Comparison of ENCODE assay signal across 20 cellular contexts in the genomic region with DNA sequence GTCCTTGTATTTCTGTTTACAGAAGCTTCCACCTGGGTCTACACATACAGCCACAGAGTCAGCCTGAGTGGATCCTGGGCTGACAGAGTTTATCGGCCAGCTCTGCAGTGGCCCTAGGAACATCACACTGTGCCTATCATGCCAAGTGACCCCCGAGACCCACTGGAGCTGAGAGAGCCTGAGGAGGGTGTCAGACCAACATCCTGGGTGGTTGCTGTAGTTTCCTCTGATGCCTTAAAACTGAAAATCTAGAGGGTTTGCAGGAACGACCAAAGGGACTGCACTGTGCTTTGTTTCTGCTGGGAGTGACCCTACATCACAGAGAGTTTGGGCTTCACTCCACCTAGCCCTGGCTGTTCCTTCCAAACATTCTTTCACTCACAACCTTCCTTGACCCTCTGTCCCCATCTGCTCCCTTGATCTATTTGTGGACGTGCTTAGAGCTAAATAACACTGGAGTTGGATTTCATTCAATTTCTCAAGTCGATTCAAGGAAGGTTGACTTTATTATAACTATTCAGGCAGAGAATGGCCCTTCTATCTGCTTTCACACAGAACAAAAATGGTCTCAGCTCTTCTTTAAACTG. TPM values are rescaled to one million over a fixed set of nuclear protein-coding genes. Genes with fewer than 3 reads are reported as not detected.
DNase-seq lines count a peak whose midpoint lies in the region; ATAC-seq and TF ChIP-seq lines count a peak whose summit lies in the region.
"Had no signal": no experiment of that assay in that cellular context is flagged by ENCODE, and none has a peak within 500 bp of the region (broad histone marks: within the 10 kb centered on the region; RNA-seq: fewer than 3 reads in every experiment).

No MANE protein-coding gene starts in this region.

- H3K4me1 Mint-ChIP-seq in natural killer cell treated with Interleukin-12 subunit alpha and Interleukin-12 subunit beta and Interleukin-15 and Interleukin-18, amount 100 ng/mL, for 72 hours (ENCODE audit: low read depth in 2 of 2), result peaks cover 13 to 15% of the 10 kb centered on the region in 2 donors
- H3K4me1 Mint-ChIP-seq in natural killer cell, result peaks cover 0 to 4% of the 10 kb centered on the region in 2 donors
- H3K4me1 Mint-ChIP-seq: CD4-positive, CD25-positive, alpha-beta regulatory T cell; central memory CD8-positive, alpha-beta T cell had no signal

- H3K4me3 ChIP-seq in neutrophil (ENCODE audit: low read depth in 1 of 2, low read length in 1 of 2) (no peak overlapping the region), aorta (ENCODE audit: low read length in 2 of 2) (no peak overlapping the region), colonic mucosa (no peak overlapping the region)
- H3K4me3 ChIP-seq: adrenal gland, suprapubic skin had no signal

- H3K9me3 Mint-ChIP-seq in natural killer cell treated with Interleukin-12 subunit alpha and Interleukin-12 subunit beta and Interleukin-15 and Interleukin-18, amount 100 ng/mL, for 72 hours, result no peaks in the 10 kb centered on the region
- H3K9me3 Mint-ChIP-seq in natural killer cell, result no peaks in the 10 kb centered on the region
- H3K9me3 Mint-ChIP-seq: central memory CD8-positive, alpha-beta T cell; effector memory CD8-positive, alpha-beta T cell; nephron had no signal

- no peak overlapping the region for H3K4me3 Mint-ChIP-seq in natural killer cell treated with Interleukin-12 subunit alpha and Interleukin-12 subunit beta and Interleukin-15 and Interleukin-18, amount 100 ng/mL, for 72 hours
- no peak overlapping the region for H3K4me3 Mint-ChIP-seq in natural killer cell
- H3K4me3 Mint-ChIP-seq: CD4-positive, CD25-positive, alpha-beta regulatory T cell; central memory CD8-positive, alpha-beta T cell; effector memory CD8-positive, alpha-beta T cell; nephron had no signal

- 10 to 11% methylated on average over 5 of the region's 5 CpGs for whole genome bisulfite sequencing in aorta, 2 donors

- no peaks in the 10 kb centered on the region for H3K36me3 ChIP-seq in neutrophil
- H3K36me3 ChIP-seq in aorta (ENCODE audit: control insufficient read depth in 1 of 2, insufficient read depth in 2 of 2, low read length in 1 of 2), result no peaks in the 10 kb centered on the region
- H3K36me3 ChIP-seq in colonic mucosa, result no peaks in the 10 kb centered on the region
- H3K36me3 ChIP-seq: adrenal gland, suprapubic skin had no signal

- DNase-seq in natural killer cell treated with Interleukin-12 subunit alpha and Interleukin-12 subunit beta and Interleukin-15 and Interleukin-18, amount 100 ng/mL, for 72 hours (ENCODE audit: low spot score), result no peak
- no peak for DNase-seq in natural killer cell
- no peak for DNase-seq in Right ventricle myocardium superior
- DNase-seq in aorta, result no peak
- DNase-seq in SHP77 treated with DMSO at 0.1 percent for 48 hours (lab: John Stamatoyannopoulos, UW), result no peak
- DNase-seq in colonic mucosa, result no peak
- DNase-seq: activated CD8-positive, alpha-beta memory T cell treated with anti-CD3 and anti-CD28 coated beads, Interleukin-2, amount 50 U/mL, for 48 hours; activated effector memory CD4-positive, alpha-beta T cell treated with anti-CD3 and anti-CD28 coated beads, Interleukin-2, amount 50 U/mL, for 16 hours; mesenchymal stem cell; NCI-H446 treated with DMSO at 0.1 percent for 48 hours; stimulated activated CD4-positive, alpha-beta T cell treated with anti-CD3 and anti-CD28 coated beads, Interleukin-12 subunit alpha, Interleukin-12 subunit beta, amount 100 ng/mL, for 4 hours; SW 1271 had no signal

- H3K36me3 Mint-ChIP-seq in natural killer cell treated with Interleukin-12 subunit alpha and Interleukin-12 subunit beta and Interleukin-15 and Interleukin-18, amount 100 ng/mL, for 72 hours, result no peaks in the 10 kb centered on the region
- no peaks in the 10 kb centered on the region for H3K36me3 Mint-ChIP-seq in natural killer cell
- H3K36me3 Mint-ChIP-seq: CD4-positive, CD25-positive, alpha-beta regulatory T cell had no signal

- no peak overlapping the region for H3K9ac ChIP-seq in colonic mucosa (ENCODE audit: low read depth in 2 of 2, low read length in 2 of 2)

- H3K9me3 ChIP-seq in neutrophil (no peaks in the 10 kb centered on the region), aorta (ENCODE audit: control insufficient read depth, low read length) (no peaks in the 10 kb centered on the region), colonic mucosa (no peaks in the 10 kb centered on the region)
- H3K9me3 ChIP-seq: adrenal gland, suprapubic skin had no signal

- H3K27ac ChIP-seq in neutrophil (peak overlapping the region; percentile 62), aorta (ENCODE audit: low read depth in 1 of 2, low read length in 2 of 2) (peak overlapping the region in 1 of 2 donors; percentile 36), colonic mucosa (no peak overlapping the region)
- H3K27ac ChIP-seq: suprapubic skin had no signal

- peak overlapping the region; percentile 27 to 33 for H3K27ac Mint-ChIP-seq in natural killer cell treated with Interleukin-12 subunit alpha and Interleukin-12 subunit beta and Interleukin-15 and Interleukin-18, amount 100 ng/mL, for 72 hours
- no peak overlapping the region for H3K27ac Mint-ChIP-seq in natural killer cell
- H3K27ac Mint-ChIP-seq: effector memory CD8-positive, alpha-beta T cell; nephron had no signal

- H3K27me3 ChIP-seq in neutrophil (no peaks in the 10 kb centered on the region), aorta (ENCODE audit: control insufficient read depth in 1 of 2, insufficient read depth in 2 of 2, low read length in 1 of 2) (no peaks in the 10 kb centered on the region), colonic mucosa (no peaks in the 10 kb centered on the region)
- H3K27me3 ChIP-seq: adrenal gland, suprapubic skin had no signal

- peak in 1 of 2 donors; percentile 34 for ATAC-seq in natural killer cell treated with Interleukin-12 subunit alpha and Interleukin-12 subunit beta and Interleukin-15 and Interleukin-18, amount 100 ng/mL, for 72 hours
- no peak for ATAC-seq in natural killer cell
- peak; percentile 81 for ATAC-seq in Right ventricle myocardium superior (ENCODE audit: poor library complexity)
- ATAC-seq in aorta (ENCODE audit: low FRiP score), result peak; percentile 68
- no peak for ATAC-seq in HG02884 (IDR thresholded peaks at IDR 0.05; ENCODE audit: unreplicated experiment)

- intact Hi-C loops in natural killer cell (cut with micrococcal nuclease) (no loop called here), Right ventricle myocardium superior (cut with DNase I) (no loop called here), aorta (cut with DNase I) (no loop called here), colonic mucosa (cut with DNase I) (no loop called here)

- H3K4me1 ChIP-seq in neutrophil (ENCODE audit: control insufficient read depth in 1 of 2, insufficient read depth in 1 of 2, low read depth in 1 of 2, low read length in 1 of 2) (peaks cover 9 to 10% of the 10 kb centered on the region in 2 experiments), aorta (ENCODE audit: control insufficient read depth in 1 of 2, insufficient read depth in 2 of 2, low read length in 2 of 2) (peaks cover 6% of the 10 kb centered on the region in 2 donors), colonic mucosa (no peaks in the 10 kb centered on the region)

- H3K27me3 Mint-ChIP-seq in natural killer cell treated with Interleukin-12 subunit alpha and Interleukin-12 subunit beta and Interleukin-15 and Interleukin-18, amount 100 ng/mL, for 72 hours, result peaks cover 9 to 10% of the 10 kb centered on the region in 2 donors
- H3K27me3 Mint-ChIP-seq in natural killer cell (ENCODE audit: low read depth in 2 of 2), result peaks cover 6 to 8% of the 10 kb centered on the region in 2 donors

- TF ChIP-seq CTCF in natural killer cell (IDR thresholded peaks at IDR 0.05) (no peak), neutrophil (IDR thresholded peaks at IDR 0.05) (no peak), colonic mucosa (IDR thresholded peaks at IDR 0.05) (no peak)

RNA-seq across cellular contexts. Expression of a gene that starts 18.1 kb away (rescaled TPM):
- under 1 TPM; 0.24 to 0.33 TPM for total RNA-seq in natural killer cell treated with Interleukin-12 subunit alpha and Interleukin-12 subunit beta and Interleukin-15 and Interleukin-18, amount 100 ng/mL, for 72 hours
- 1 to 10 TPM in 1 of 3 donors, under 1 TPM in 2; 0.45 to 1.1 (median 0.88) TPM for total RNA-seq in natural killer cell
- total RNA-seq in Right ventricle myocardium superior, result 1.4 TPM
- total RNA-seq in aorta, result 1 to 10 TPM; 1.4 to 1.7 TPM
- 1 to 10 TPM in 1 of 2 donors, under 1 TPM in 1; 0.38 to 2.5 TPM for polyA plus RNA-seq in aorta
- under 1 TPM; 0.20 to 0.35 TPM for total RNA-seq in colonic mucosa

RNA-seq across cellular contexts. Expression of a gene that starts 32.6 kb away (rescaled TPM):
- 10 to 100 TPM; 54.5 to 57.8 TPM for total RNA-seq in natural killer cell treated with Interleukin-12 subunit alpha and Interleukin-12 subunit beta and Interleukin-15 and Interleukin-18, amount 100 ng/mL, for 72 hours
- total RNA-seq in natural killer cell (10 to 100 TPM; 27.9 to 34.8 (median 30.5) TPM), Right ventricle myocardium superior (39.8 TPM), aorta (10 to 100 TPM; 36.8 to 39.7 TPM), colonic mucosa (10 to 100 TPM; 49.9 to 53.7 TPM)
- polyA plus RNA-seq in aorta, result 10 to 100 TPM; 23.2 to 40.3 TPM

Comparison
In these comparisons a context has a peak if more than half of its experiments do, and no peak if none do; other contexts are left out.
1. H3K27ac Mint-ChIP-seq: peak in natural killer cell treated with Interleukin-12 subunit alpha and Interleukin-12 subunit beta and Interleukin-15 and Interleukin-18, amount 100 ng/mL, for 72 hours (2 of 2); none in natural killer cell (0 of 2).
2. ATAC-seq: peak in Right ventricle myocardium superior (single experiment) and aorta (single experiment); none in natural killer cell (0 of 3) and HG02884 (single experiment).